In the genomic region with DNA sequence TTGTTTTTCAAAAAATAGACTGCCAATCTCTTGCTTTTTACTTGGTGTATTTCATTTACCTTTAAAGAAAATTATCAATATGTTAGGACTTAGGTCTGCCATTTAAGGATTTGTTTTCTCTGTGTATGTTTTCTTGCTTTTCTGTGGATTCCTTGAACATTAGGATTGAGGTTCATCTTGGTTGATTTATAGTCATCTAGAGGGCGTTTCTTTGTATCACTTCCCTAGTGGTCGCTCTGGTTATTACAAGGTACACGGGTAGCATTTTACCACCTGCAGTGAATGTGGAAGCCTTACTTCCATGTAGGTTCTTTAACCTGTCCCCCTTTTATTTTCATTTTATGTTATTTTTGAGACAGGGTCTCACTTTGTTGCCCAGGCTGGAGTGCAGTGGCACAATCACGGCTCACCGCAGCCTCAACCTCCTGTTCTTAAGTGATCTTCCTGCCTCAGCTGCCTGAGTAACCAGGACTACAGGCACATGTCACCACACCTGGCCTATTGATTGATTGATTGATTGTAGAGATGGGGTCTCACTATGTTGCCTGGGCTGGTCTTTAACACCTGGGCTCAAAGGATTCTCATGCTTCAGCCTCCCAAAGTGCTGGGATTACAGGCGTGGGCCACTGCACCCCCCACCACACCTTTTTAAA, we compare ENCODE assay signal across 8 cellular contexts. TPM values are rescaled to one million over a fixed set of nuclear protein-coding genes. Genes with fewer than 3 reads are reported as not detected.
DNase-seq lines count a peak whose midpoint lies in the region; ATAC-seq and TF ChIP-seq lines count a peak whose summit lies in the region.

No MANE protein-coding gene starts in this region.

- POLR2A ChIA-PET in AG04449 (lab: Yijun Ruan, JAX) = no interaction called here

- no peaks in the 10 kb centered on the region for H3K9me2 ChIP-seq in DOHH2 (replicated peaks; ENCODE audit: control insufficient read depth, low read length)

- H3K9me3 ChIP-seq in DOHH2 (ENCODE audit: control insufficient read depth, insufficient read depth, low read length) = no peaks in the 10 kb centered on the region
- H3K9me3 ChIP-seq in aorta (ENCODE audit: control insufficient read depth, low read length) = no peaks in the 10 kb centered on the region

- H3K79me2 ChIP-seq in DOHH2 (ENCODE audit: control insufficient read depth, low read length) = no peaks in the 10 kb centered on the region

- H3K4me1 ChIP-seq in DOHH2 (ENCODE audit: control insufficient read depth, low read length) (no peaks in the 10 kb centered on the region), aorta (ENCODE audit: control insufficient read depth in 1 of 2, insufficient read depth in 2 of 2, low read length in 2 of 2) (no peaks in the 10 kb centered on the region)

- H3K27me3 ChIP-seq in DOHH2 (ENCODE audit: control insufficient read depth, low read length) (peaks cover 3% of the 10 kb centered on the region; the same call in 1 of the 2 replicates), aorta (ENCODE audit: control insufficient read depth in 1 of 2, insufficient read depth in 2 of 2, low read length in 1 of 2) (no peaks in the 10 kb centered on the region)

- ATAC-seq in GM21515 (IDR thresholded peaks at IDR 0.05; ENCODE audit: unreplicated experiment) = no peak
- ATAC-seq in aorta (ENCODE audit: low FRiP score) = no peak

- H3K27ac ChIP-seq in DOHH2 (ENCODE audit: low read depth, low read length) = no peak overlapping the region
- no peak overlapping the region for H3K27ac ChIP-seq in aorta (ENCODE audit: low read depth in 1 of 2, low read length in 2 of 2)

- DNase-seq in AG04449 (ENCODE audit: low read depth, low spot score) (no peak), NCI-H1930 (lab: John Stamatoyannopoulos, UW) (peak; percentile 16 to 26), T47D (ENCODE audit: low read depth in 1 of 2, low spot score in 1 of 2) (peak; percentile 72 to 81), lung microvascular endothelial cell (ENCODE audit: low read depth in 2 of 2) (peak; percentile 41 to 46), C1 segment of cervical spinal cord (lab: John Stamatoyannopoulos, UW) (no peak), aorta (no peak)

- WGBS in aorta, 2 donors = 38 to 42% methylated on average over 6 of the region's 6 CpGs

- TF ChIP-seq CTCF in AG04449 (IDR thresholded peaks at IDR 0.05; ENCODE audit: insufficient read depth, low read length, missing control alignments) (peak; percentile 13), DOHH2 (IDR thresholded peaks at IDR 0.05; ENCODE audit: low read depth, low read length, poor library complexity, severe bottlenecking) (peak; percentile 69)

- H3K36me3 ChIP-seq in DOHH2 (ENCODE audit: control insufficient read depth, low read length) (no peaks in the 10 kb centered on the region), aorta (ENCODE audit: control insufficient read depth in 1 of 2, insufficient read depth in 2 of 2, low read length in 1 of 2) (no peaks in the 10 kb centered on the region)

- H4K20me1 ChIP-seq in DOHH2 (ENCODE audit: control insufficient read depth, insufficient read depth, low read depth, low read length) = no peaks in the 10 kb centered on the region

- in situ Hi-C loops in T47D (cut with HindIII; ENCODE audit: low pct_unique_long_range_greater_than_20kb, low sequenced_read_pairs) = no loop called here

- H3F3A ChIP-seq in DOHH2 (ENCODE audit: control insufficient read depth, insufficient read depth) = no peaks in the 10 kb centered on the region

- CTCF ChIA-PET in AG04449 (lab: Yijun Ruan, JAX) = interaction anchor here (0.6 to 2.1 kb wide), 3 partner anchors 13 to 83 kb away, joined by 3 to 4 read pairs (median 4); no protein-coding TSS in a partner anchor

- no peak overlapping the region for H3K4me3 ChIP-seq in AG04449 (ENCODE audit: low read depth, low read length)
- no peak overlapping the region for H3K4me3 ChIP-seq in DOHH2 (ENCODE audit: low read length)
- H3K4me3 ChIP-seq in aorta (ENCODE audit: low read length in 2 of 2) = no peak overlapping the region

- intact Hi-C loops in aorta (cut with DNase I) = no loop called here

- H3K4me2 ChIP-seq in DOHH2 (ENCODE audit: low read length) = no peak overlapping the region

RNA-seq across cellular contexts. Expression of gene CBX4, which starts 35.2 kb away (rescaled TPM):
- 7.2 and 8.3 TPM in 2 replicates for total RNA-seq in lung microvascular endothelial cell
- 10 to 100 TPM; 10.7 to 13.4 TPM for total RNA-seq in aorta
- 1 to 10 TPM; 2.5 to 8.0 TPM for polyA plus RNA-seq in aorta

Comparison
In these comparisons a context has a peak if more than half of its experiments do, and no peak if none do; other contexts are left out.
1. DNase-seq: peak in NCI-H1930 (2 of 2), T47D (2 of 2) and lung microvascular endothelial cell (2 of 2); none in AG04449 (single experiment), C1 segment of cervical spinal cord (0 of 14) and aorta (0 of 2).